17 cellular contexts compared by ENCODE assay signal in the genomic region with DNA sequence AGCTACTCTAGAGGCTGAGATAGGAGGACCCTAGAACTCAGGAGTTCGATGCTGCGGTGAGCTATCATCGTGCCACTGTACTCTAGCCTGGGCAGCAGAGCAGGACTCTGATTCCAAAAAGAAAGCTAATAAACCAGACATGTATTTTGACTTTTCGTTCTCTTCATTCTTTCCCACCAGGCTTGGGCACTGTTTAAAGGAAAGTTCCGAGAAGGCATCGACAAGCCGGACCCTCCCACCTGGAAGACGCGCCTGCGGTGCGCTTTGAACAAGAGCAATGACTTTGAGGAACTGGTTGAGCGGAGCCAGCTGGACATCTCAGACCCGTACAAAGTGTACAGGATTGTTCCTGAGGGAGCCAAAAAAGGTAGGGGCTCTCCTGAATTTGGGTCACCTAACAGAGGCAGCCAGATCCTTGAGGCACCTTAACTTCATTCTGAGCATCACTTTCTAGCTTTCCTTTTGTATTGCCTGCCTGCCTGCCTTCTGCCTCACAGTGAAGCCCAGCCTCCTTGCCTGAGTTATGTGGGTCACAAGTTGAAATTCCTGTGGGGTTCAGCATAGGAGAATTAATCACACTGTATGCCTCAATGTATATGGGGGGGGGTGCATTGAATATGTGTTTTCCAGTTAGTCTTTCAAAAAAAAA. TPM values are rescaled to one million over a fixed set of nuclear protein-coding genes. Genes with fewer than 3 reads are reported as not detected.
DNase-seq lines count a peak whose midpoint lies in the region; ATAC-seq and TF ChIP-seq lines count a peak whose summit lies in the region.
"Had no signal": no experiment of that assay in that cellular context is flagged by ENCODE, and none has a peak within 500 bp of the region (broad histone marks: within the 10 kb centered on the region; RNA-seq: fewer than 3 reads in every experiment).

No MANE protein-coding gene starts in this region.

- POLR2A ChIA-PET in activated naive CD8-positive, alpha-beta T cell treated with anti-CD3 and anti-CD28 coated beads, Interleukin-2, amount 10 ng/mL, durations not matched to agents 7 days and 5 days (lab: Charles Lee) = interaction anchor here (1.0 to 6.5 kb wide), 9 partner anchors 10 to 204 kb away, joined by 3 to 128 read pairs (median 54); no protein-coding TSS in a partner anchor
- POLR2A ChIA-PET in CD8-positive, alpha-beta T cell (lab: Charles Lee) = interaction anchor here (1.4 to 3.6 kb wide), 2 partner anchors 9 to 57 kb away, joined by 3 to 22 read pairs; no protein-coding TSS in a partner anchor

- peak overlapping the region; percentile 98 for H3K4me3 ChIP-seq in MM.1S (ENCODE audit: low read length)
- H3K4me3 ChIP-seq in CD8-positive, alpha-beta T cell (ENCODE audit: low read depth, low read length) = no peak overlapping the region
- H3K4me3 ChIP-seq: gastrocnemius medialis, sigmoid colon had no signal

- intact Hi-C loops in activated naive CD4-positive, alpha-beta T cell treated with anti-CD3 and anti-CD28 coated beads for 36 hours (cut with micrococcal nuclease) = loop anchor here (10.0 kb wide), 1 partner anchor 920 kb away; a partner anchor contains a TSS
- intact Hi-C loops in CD8-positive, alpha-beta T cell (cut with DNase I, micrococcal nuclease) = loop anchor here (5.0 to 10.0 kb wide), 5 partner anchors 48 to 300 kb away; a partner anchor contains a TSS

- CTCF ChIA-PET in activated naive CD4-positive, alpha-beta T cell treated with anti-CD3 and anti-CD28 coated beads for 36 hours (lab: Charles Lee) = interaction anchor here (0.5 to 1.7 kb wide), 4 partner anchors 9 to 246 kb away, joined by 3 to 6 read pairs (median 4); no protein-coding TSS in a partner anchor
- CTCF ChIA-PET in CD8-positive, alpha-beta T cell (lab: Charles Lee) = interaction anchor here (0.9 to 2.7 kb wide), 4 partner anchors 10 to 1002 kb away, joined by 3 to 10 read pairs (median 5); no protein-coding TSS in a partner anchor

- peak overlapping the region; percentile 89 for H3K4me2 ChIP-seq in MM.1S (ENCODE audit: low read depth, low read length)

- peak overlapping the region; percentile 100 for H3K9ac ChIP-seq in MM.1S (ENCODE audit: low read length)

- H3K9me2 ChIP-seq in MM.1S (replicated peaks; ENCODE audit: insufficient read depth, low read length) = no peaks in the 10 kb centered on the region

- H3K9me3 Mint-ChIP-seq in activated naive CD4-positive, alpha-beta T cell treated with anti-CD3 and anti-CD28 coated beads for 36 hours = no peaks in the 10 kb centered on the region
- no peaks in the 10 kb centered on the region for H3K9me3 Mint-ChIP-seq in activated naive CD8-positive, alpha-beta T cell treated with anti-CD3 and anti-CD28 coated beads, Interleukin-2, amount 10 ng/mL, durations not matched to agents 7 days and 5 days
- H3K9me3 Mint-ChIP-seq in stimulated activated naive CD8-positive, alpha-beta T cell treated with anti-CD3 and anti-CD28 coated beads, Interleukin-15, amount 100 ng/mL, for 72 hours = no peaks in the 10 kb centered on the region
- H3K9me3 Mint-ChIP-seq in CD8-positive, alpha-beta T cell = no peaks in the 10 kb centered on the region

- no peak for DNase-seq in activated naive CD4-positive, alpha-beta T cell treated with anti-CD3 and anti-CD28 coated beads for 36 hours
- DNase-seq in activated naive CD4-positive, alpha-beta T cell (lab: John Stamatoyannopoulos, UW) = no peak
- no peak for DNase-seq in MM.1S
- no peak for DNase-seq in activated naive CD8-positive, alpha-beta T cell treated with anti-CD3 and anti-CD28 coated beads, Interleukin-2, amount 10 ng/mL, durations not matched to agents 7 days and 5 days
- DNase-seq in stimulated activated naive CD8-positive, alpha-beta T cell treated with anti-CD3 and anti-CD28 coated beads, Interleukin-15, amount 100 ng/mL, for 72 hours = no peak
- no peak for DNase-seq in omental fat pad (ENCODE audit: low spot score)
- DNase-seq in CD8-positive, alpha-beta T cell = no peak
- DNase-seq: activated CD4-positive, CD25-positive, alpha-beta regulatory T cell treated with anti-CD3 and anti-CD28 coated beads, Interleukin-2, amount 50 U/mL, for 72 hours; caudate nucleus; DMS 273 treated with DMSO at 0.1 percent for 48 hours; gastrocnemius medialis; NCI-H187; NCI-H524; sigmoid colon; stimulated activated naive CD4-positive, alpha-beta T cell had no signal

- H2AFZ ChIP-seq in MM.1S (ENCODE audit: low read length) = no peak overlapping the region

- peaks cover 87% of the 10 kb centered on the region for H3F3A ChIP-seq in MM.1S (ENCODE audit: insufficient read depth, low read length)

- H3K4me1 ChIP-seq in MM.1S (ENCODE audit: low read length) = peaks cover 42% of the 10 kb centered on the region
- peaks cover 17% of the 10 kb centered on the region for H3K4me1 ChIP-seq in CD8-positive, alpha-beta T cell (ENCODE audit: insufficient read depth, low read length)

- H3K27ac Mint-ChIP-seq in activated naive CD4-positive, alpha-beta T cell treated with anti-CD3 and anti-CD28 coated beads for 36 hours = peak overlapping the region; percentile 98
- H3K27ac Mint-ChIP-seq in activated naive CD8-positive, alpha-beta T cell treated with anti-CD3 and anti-CD28 coated beads, Interleukin-2, amount 10 ng/mL, durations not matched to agents 7 days and 5 days = peak overlapping the region; percentile 14
- H3K27ac Mint-ChIP-seq in stimulated activated naive CD8-positive, alpha-beta T cell treated with anti-CD3 and anti-CD28 coated beads, Interleukin-15, amount 100 ng/mL, for 72 hours = peak overlapping the region; percentile 98
- H3K27ac Mint-ChIP-seq in CD8-positive, alpha-beta T cell = no peak overlapping the region

- H3K36me3 ChIP-seq in MM.1S (replicated peaks; ENCODE audit: insufficient read depth, low read length) = peaks cover 36% of the 10 kb centered on the region
- no peaks in the 10 kb centered on the region for H3K36me3 ChIP-seq in CD8-positive, alpha-beta T cell (ENCODE audit: insufficient read depth, low read length)
- H3K36me3 ChIP-seq: gastrocnemius medialis, sigmoid colon had no signal

- H3K4me1 Mint-ChIP-seq in activated naive CD4-positive, alpha-beta T cell treated with anti-CD3 and anti-CD28 coated beads for 36 hours (ENCODE audit: low read depth) = peaks cover 61% of the 10 kb centered on the region
- H3K4me1 Mint-ChIP-seq in activated naive CD8-positive, alpha-beta T cell treated with anti-CD3 and anti-CD28 coated beads, Interleukin-2, amount 10 ng/mL, durations not matched to agents 7 days and 5 days = peaks cover 61% of the 10 kb centered on the region
- H3K4me1 Mint-ChIP-seq in stimulated activated naive CD8-positive, alpha-beta T cell treated with anti-CD3 and anti-CD28 coated beads, Interleukin-15, amount 100 ng/mL, for 72 hours = peaks cover 74% of the 10 kb centered on the region
- peaks cover 32% of the 10 kb centered on the region for H3K4me1 Mint-ChIP-seq in CD8-positive, alpha-beta T cell (ENCODE audit: low read depth)

- H3K27ac ChIP-seq in MM.1S (ENCODE audit: low read length) = peak overlapping the region; percentile 78
- H3K27ac ChIP-seq in CD8-positive, alpha-beta T cell (ENCODE audit: low read depth, low read length) = no peak overlapping the region
- H3K27ac ChIP-seq: gastrocnemius medialis, sigmoid colon had no signal

- H3K27me3 ChIP-seq in MM.1S (replicated peaks; ENCODE audit: insufficient read depth, low read length) = no peaks in the 10 kb centered on the region
- no peaks in the 10 kb centered on the region for H3K27me3 ChIP-seq in CD8-positive, alpha-beta T cell (ENCODE audit: insufficient read depth, low read length)

- TF ChIP-seq CTCF in MM.1S (IDR thresholded peaks at IDR 0.05; ENCODE audit: low read length) (no peak), omental fat pad (IDR thresholded peaks at IDR 0.05) (no peak)
- no peak for TF ChIP-seq CTCF in CD8-positive, alpha-beta T cell (IDR thresholded peaks at IDR 0.05)

- peak overlapping the region; percentile 93 for H3K4me3 Mint-ChIP-seq in activated naive CD4-positive, alpha-beta T cell treated with anti-CD3 and anti-CD28 coated beads for 36 hours
- peak overlapping the region; percentile 91 for H3K4me3 Mint-ChIP-seq in activated naive CD8-positive, alpha-beta T cell treated with anti-CD3 and anti-CD28 coated beads, Interleukin-2, amount 10 ng/mL, durations not matched to agents 7 days and 5 days
- peak overlapping the region; percentile 88 to 98 for H3K4me3 Mint-ChIP-seq in stimulated activated naive CD8-positive, alpha-beta T cell treated with anti-CD3 and anti-CD28 coated beads, Interleukin-15, amount 100 ng/mL, for 72 hours
- no peak overlapping the region for H3K4me3 Mint-ChIP-seq in CD8-positive, alpha-beta T cell

- H3K36me3 Mint-ChIP-seq in activated naive CD4-positive, alpha-beta T cell treated with anti-CD3 and anti-CD28 coated beads for 36 hours (ENCODE audit: low read depth) = peaks cover 73% of the 10 kb centered on the region
- peaks cover 40% of the 10 kb centered on the region for H3K36me3 Mint-ChIP-seq in activated naive CD8-positive, alpha-beta T cell treated with anti-CD3 and anti-CD28 coated beads, Interleukin-2, amount 10 ng/mL, durations not matched to agents 7 days and 5 days
- H3K36me3 Mint-ChIP-seq in CD8-positive, alpha-beta T cell = peaks cover 33% of the 10 kb centered on the region

- ATAC-seq in activated naive CD8-positive, alpha-beta T cell treated with anti-CD3 and anti-CD28 coated beads, Interleukin-2, amount 10 ng/mL, durations not matched to agents 7 days and 5 days (ENCODE audit: low read depth) = no peak
- ATAC-seq in stimulated activated naive CD8-positive, alpha-beta T cell treated with anti-CD3 and anti-CD28 coated beads, Interleukin-15, amount 100 ng/mL, for 72 hours = no peak
- ATAC-seq in omental fat pad (ENCODE audit: low FRiP score) (no peak), HG02642 (IDR thresholded peaks at IDR 0.05; ENCODE audit: poor library complexity, unreplicated experiment) (no peak)
- ATAC-seq in CD8-positive, alpha-beta T cell = no peak
- ATAC-seq: gastrocnemius medialis, Panc1 had no signal

- H3K9me3 ChIP-seq in MM.1S (replicated peaks; ENCODE audit: insufficient read depth, low read length) = no peaks in the 10 kb centered on the region
- H3K9me3 ChIP-seq in CD8-positive, alpha-beta T cell (ENCODE audit: low read length) = no peaks in the 10 kb centered on the region
- H3K9me3 ChIP-seq: gastrocnemius medialis, sigmoid colon had no signal

- no peaks in the 10 kb centered on the region for H3K27me3 Mint-ChIP-seq in activated naive CD4-positive, alpha-beta T cell treated with anti-CD3 and anti-CD28 coated beads for 36 hours (ENCODE audit: low read depth)
- no peaks in the 10 kb centered on the region for H3K27me3 Mint-ChIP-seq in activated naive CD8-positive, alpha-beta T cell treated with anti-CD3 and anti-CD28 coated beads, Interleukin-2, amount 10 ng/mL, durations not matched to agents 7 days and 5 days
- H3K27me3 Mint-ChIP-seq in stimulated activated naive CD8-positive, alpha-beta T cell treated with anti-CD3 and anti-CD28 coated beads, Interleukin-15, amount 100 ng/mL, for 72 hours = no peaks in the 10 kb centered on the region
- peaks cover 5% of the 10 kb centered on the region for H3K27me3 Mint-ChIP-seq in CD8-positive, alpha-beta T cell (ENCODE audit: low read depth)

- peaks cover 92% of the 10 kb centered on the region for H3K79me2 ChIP-seq in MM.1S (ENCODE audit: low read length)

- peaks cover 66% of the 10 kb centered on the region for H4K20me1 ChIP-seq in MM.1S (ENCODE audit: insufficient read depth, low read length)

RNA-seq across cellular contexts. Expression of a gene that starts 3.2 kb away (rescaled TPM):
- total RNA-seq in activated naive CD4-positive, alpha-beta T cell treated with anti-CD3 and anti-CD28 coated beads for 36 hours = 100 to 1,000 TPM; 500 to 504 TPM
- total RNA-seq in activated naive CD8-positive, alpha-beta T cell treated with anti-CD3 and anti-CD28 coated beads, Interleukin-2, amount 10 ng/mL, durations not matched to agents 7 days and 5 days = 10 to 100 TPM; 94.2 to 95.1 TPM
- total RNA-seq in omental fat pad = 1 to 10 TPM; 3.5 to 5.8 (median 4.1) TPM
- total RNA-seq in CD8-positive, alpha-beta T cell = 10 to 100 TPM; 24.7 to 25.6 TPM

Comparison
In these comparisons a context has a peak if more than half of its experiments do, and no peak if none do; other contexts are left out.
1. RNA of a gene that starts 3.2 kb away (total RNA-seq): 500 to 504 TPM in activated naive CD4-positive, alpha-beta T cell treated with anti-CD3 and anti-CD28 coated beads for 36 hours; 94.2 to 95.1 TPM in activated naive CD8-positive, alpha-beta T cell treated with anti-CD3 and anti-CD28 coated beads, Interleukin-2, amount 10 ng/mL, durations not matched to agents 7 days and 5 days, 24.7 to 25.6 TPM in CD8-positive, alpha-beta T cell and 3.5 to 5.8 TPM in omental fat pad; every median in the first group is over 4 times any median in the second.